13 cellular contexts compared by ENCODE assay signal in genomic region chr22:25482868-25483639, GRCh38.
DNase-seq lines count a peak whose midpoint lies in the region; TF ChIP-seq lines count a peak whose summit lies in the region.
"Had no signal": no experiment of that assay in that cellular context is flagged by ENCODE, and none has a peak within 500 bp of the region (broad histone marks: within the 10 kb centered on the region; RNA-seq: fewer than 3 reads in every experiment).

No MANE protein-coding gene starts in this region.

- H3K36me3 ChIP-seq in BLaER1 = peaks cover 44% of the 10 kb centered on the region
- no peaks in the 10 kb centered on the region for H3K36me3 ChIP-seq in KMS-11 (ENCODE audit: insufficient read depth)
- H3K36me3 ChIP-seq in adrenal gland (replicated peaks in 1 of 2) = no peaks in the 10 kb centered on the region
- H3K36me3 ChIP-seq in OCI-LY7 (ENCODE audit: insufficient read depth, low read length) = no peaks in the 10 kb centered on the region
- H3K36me3 ChIP-seq: SJSA1 had no signal

- H3K9me2 ChIP-seq in OCI-LY7 (ENCODE audit: insufficient read depth, low read length) = no peaks in the 10 kb centered on the region

- H3K56ac ChIP-seq in H9 (ENCODE audit: insufficient read length, low read depth, low read length) = no peak overlapping the region

- H3K4me1 Mint-ChIP-seq in H9 = peaks cover 0 to under 1% of the 10 kb centered on the region in 2 experiments; a peak in 1 of 4 replicates
- H3K4me1 Mint-ChIP-seq: B cell had no signal

- H3K27me3 ChIP-seq in BLaER1 (no peaks in the 10 kb centered on the region), KMS-11 (ENCODE audit: insufficient read depth, low read depth) (no peaks in the 10 kb centered on the region), adrenal gland (no peaks in the 10 kb centered on the region), H9 (ENCODE audit: insufficient read depth, low read length) (no peaks in the 10 kb centered on the region)
- H3K27me3 ChIP-seq: SJSA1 had no signal

- H3T11ph ChIP-seq in H9 (ENCODE audit: low read length) = no peak overlapping the region

- H2BK12ac ChIP-seq in H9 (ENCODE audit: insufficient read length, low read depth, low read length) = no peak overlapping the region

- H3K9me3 Mint-ChIP-seq in H9 = peaks cover 0 to 3% of the 10 kb centered on the region in 2 experiments; a peak in 2 of 5 replicates

- H2BK5ac ChIP-seq in H9 (ENCODE audit: insufficient read length, low read length) = no peak overlapping the region

- 30 to 61% (median 58%) methylated on average over 3 of the region's 3 CpGs for WGBS in adrenal gland, 4 donors
- no CpG with 5 or more reads among the region's 3 CpGs for WGBS in H9 (ENCODE audit: extremely low coverage, insufficient read length, low lambda C conversion rate)

- H4K8ac ChIP-seq in H9 (replicated peaks; ENCODE audit: insufficient read length, low read depth, low read length) = no peak overlapping the region

- H3K4me3 Mint-ChIP-seq in H9 = no peak overlapping the region
- H3K4me3 Mint-ChIP-seq: activated naive CD8-positive, alpha-beta T cell treated with anti-CD3 and anti-CD28 coated beads, Interleukin-2, amount 10 ng/mL, durations not matched to agents 7 days and 5 days; B cell had no signal

- peak overlapping the region; percentile 32; the same call in 1 of the 2 replicates for H3K9ac ChIP-seq in BLaER1
- H3K9ac ChIP-seq in KMS-11 = no peak overlapping the region
- H3K9ac ChIP-seq in H9 (ENCODE audit: extremely low read depth, insufficient read length, low read length) = no peak overlapping the region

- H3K23me2 ChIP-seq in H9 (ENCODE audit: insufficient read length, low read depth, low read length, poor library complexity, severe bottlenecking) = no peaks in the 10 kb centered on the region

- H3K79me1 ChIP-seq in H9 (ENCODE audit: insufficient read depth, low read depth, low read length, poor library complexity, severe bottlenecking) = no peaks in the 10 kb centered on the region

- BruUV-seq in OCI-LY7 (replicated peaks; lab: Mats Ljungman, UMichigan) = no TSS peak

- H2AK5ac ChIP-seq in H9 (ENCODE audit: insufficient read length, low read length) = no peak overlapping the region

- POLR2A ChIA-PET in OCI-LY7 (lab: Charles Lee) = interaction anchor here (0.7 kb wide), 1 partner anchor 358 kb away, joined by 8 read pairs; no protein-coding TSS in a partner anchor

- no peak overlapping the region for H3K18ac ChIP-seq in H9 (ENCODE audit: insufficient read length, low read depth, low read length)

- H4K91ac ChIP-seq in H9 (ENCODE audit: insufficient read length, low read depth, low read length) = no peak overlapping the region

- H3K27ac ChIP-seq in BLaER1 (no peak overlapping the region; the same call in 1 of the 2 replicates), KMS-11 (no peak overlapping the region), adrenal gland (no peak overlapping the region), OCI-LY7 (ENCODE audit: low read depth, low read length, poor library complexity, severe bottlenecking) (no peak overlapping the region), H9 (ENCODE audit: insufficient read length, low read depth, low read length) (no peak overlapping the region)
- H3K27ac ChIP-seq: SJSA1 had no signal

- H3K4me1 ChIP-seq in BLaER1 (peaks cover 29% of the 10 kb centered on the region), KMS-11 (ENCODE audit: low read depth, poor library complexity, severe bottlenecking) (peaks cover 48% of the 10 kb centered on the region), adrenal gland (replicated peaks in 1 of 2) (peaks cover 5 to 12% of the 10 kb centered on the region in 2 donors), OCI-LY7 (ENCODE audit: insufficient read depth, low read length, poor library complexity, severe bottlenecking) (no peaks in the 10 kb centered on the region), H9 (ENCODE audit: insufficient read depth, low read length) (no peaks in the 10 kb centered on the region)

- no peak overlapping the region for H3K4me3 ChIP-seq in BLaER1
- no peak overlapping the region for H3K4me3 ChIP-seq in KMS-11 (IDR thresholded peaks at IDR 0.05; ENCODE audit: insufficient read depth, low read depth, low read length)
- no peak overlapping the region for H3K4me3 ChIP-seq in adrenal gland
- no peak overlapping the region for H3K4me3 ChIP-seq in OCI-LY7 (ENCODE audit: low read depth, low read length, poor library complexity, severe bottlenecking)
- H3K4me3 ChIP-seq: SJSA1 had no signal

- TF ChIP-seq POLR2A in adrenal gland (IDR thresholded peaks at IDR 0.05) = no peak

- H3K27ac Mint-ChIP-seq in H9 = no peak overlapping the region
- H3K27ac Mint-ChIP-seq: B cell had no signal

- no peak overlapping the region for H2BK20ac ChIP-seq in H9 (ENCODE audit: low read depth, low read length, poor library complexity, severe bottlenecking)

- CTCF ChIA-PET in OCI-LY7 (lab: Charles Lee; ENCODE audit: unreplicated experiment) = interaction anchor here (0.7 kb wide), 1 partner anchor 878 kb away, joined by 3 read pairs; no protein-coding TSS in a partner anchor

- H3K4me2 ChIP-seq in BLaER1 = peak overlapping the region; percentile 36
- peak overlapping the region; percentile 21; the same call in 1 of the 2 replicates for H3K4me2 ChIP-seq in KMS-11
- H3K4me2 ChIP-seq in OCI-LY7 (ENCODE audit: low read length) = no peak overlapping the region
- H3K4me2 ChIP-seq in H9 (ENCODE audit: insufficient read depth, insufficient read length, low read length) = no peak overlapping the region

- no peak overlapping the region for H3K4ac ChIP-seq in H9 (ENCODE audit: low read depth, low read length)

- H3K9me3 ChIP-seq in BLaER1 (peaks cover 8% of the 10 kb centered on the region), adrenal gland (replicated peaks in 1 of 3) (no peaks in the 10 kb centered on the region), OCI-LY7 (ENCODE audit: low read length) (no peaks in the 10 kb centered on the region), H9 (ENCODE audit: control insufficient read depth, low read depth, low read length) (no peaks in the 10 kb centered on the region)

- intact Hi-C loops in adrenal gland (cut with DNase I) (no loop called here), OCI-LY7 (cut with micrococcal nuclease; ENCODE audit: unreplicated experiment) (no loop called here)

- H4K20me1 ChIP-seq in BLaER1 = no peaks in the 10 kb centered on the region
- H4K20me1 ChIP-seq in KMS-11 (ENCODE audit: insufficient read depth) = no peaks in the 10 kb centered on the region
- no peaks in the 10 kb centered on the region for H4K20me1 ChIP-seq in OCI-LY7 (ENCODE audit: insufficient read depth, low read length)
- H4K20me1 ChIP-seq in H9 (ENCODE audit: control insufficient read depth, insufficient read depth, insufficient read length) = no peaks in the 10 kb centered on the region

- H3K23ac ChIP-seq in H9 (ENCODE audit: insufficient read length, low read depth, low read length) = no peak overlapping the region

- no peaks in the 10 kb centered on the region for H3K79me2 ChIP-seq in KMS-11 (ENCODE audit: insufficient read depth, low read depth)
- H3K79me2 ChIP-seq in OCI-LY7 (ENCODE audit: insufficient read depth, low read depth, low read length) = no peaks in the 10 kb centered on the region
- H3K79me2 ChIP-seq in H9 (ENCODE audit: insufficient read depth, low read length) = no peaks in the 10 kb centered on the region

- no peaks in the 10 kb centered on the region for H3K27me3 Mint-ChIP-seq in H9 (ENCODE audit: low read depth)
- H3K27me3 Mint-ChIP-seq: activated naive CD8-positive, alpha-beta T cell treated with anti-CD3 and anti-CD28 coated beads, Interleukin-2, amount 10 ng/mL, durations not matched to agents 7 days and 5 days; B cell had no signal

- H2AFZ ChIP-seq in KMS-11 (ENCODE audit: low read depth) = no peak overlapping the region
- no peak overlapping the region for H2AFZ ChIP-seq in OCI-LY7 (ENCODE audit: low read length)
- H2AFZ ChIP-seq in H9 (ENCODE audit: low read length) = no peak overlapping the region

- H2BK15ac ChIP-seq in H9 (ENCODE audit: low read depth, low read length) = no peak overlapping the region

- H3K36me3 Mint-ChIP-seq in H9 (ENCODE audit: insufficient read depth in 1 of 3, low read depth in 3 of 3) = peaks cover 27 to 49% (median 49%) of the 10 kb centered on the region in 3 experiments

- H2BK120ac ChIP-seq in H9 (ENCODE audit: low read depth, low read length, poor library complexity, severe bottlenecking) = no peak overlapping the region

- DNase-seq in adrenal gland (peak in 6 of 7 donors; percentile 30 to 68 (median 44)), medulla oblongata (ENCODE audit: extremely low spot score) (peak; percentile 58), NCI-H1436 treated with DMSO at 0.1 percent for 48 hours (lab: John Stamatoyannopoulos, UW) (no peak), OCI-LY7 (ENCODE audit: low spot score) (no peak), H9 (no peak)
- DNase-seq in activated CD4-positive, alpha-beta T cell treated with anti-CD3 and anti-CD28 coated beads, Interleukin-2, amount 50 U/mL, for 1 hour = no peak
- DNase-seq: activated naive CD8-positive, alpha-beta T cell treated with anti-CD3 and anti-CD28 coated beads, Interleukin-2, amount 10 ng/mL, durations not matched to agents 7 days and 5 days; dermis blood vessel endothelial cell; NCI-H187 had no signal

- TF ChIP-seq CTCF in KMS-11 (conservative IDR thresholded peaks at IDR 0.05; ENCODE audit: low read depth, low read length) = no peak
- no peak for TF ChIP-seq CTCF in adrenal gland (IDR thresholded peaks at IDR 0.05)
- no peak for TF ChIP-seq CTCF in OCI-LY7 (conservative IDR thresholded peaks at IDR 0.05; ENCODE audit: low read length)
- TF ChIP-seq CTCF in H9 (conservative IDR thresholded peaks at IDR 0.05) = no peak

- no peak overlapping the region for H4K5ac ChIP-seq in H9 (ENCODE audit: insufficient read length, low read depth, low read length)

- no peak overlapping the region for H3K14ac ChIP-seq in H9 (ENCODE audit: insufficient read depth, low read length)

Comparison
In these comparisons a context has a peak if more than half of its experiments do, and no peak if none do; other contexts are left out.
1. H3K4me2 ChIP-seq: peak in BLaER1 (single experiment) and KMS-11 (single experiment); none in OCI-LY7 (single experiment) and H9 (single experiment).
2. DNase-seq: peak in adrenal gland (6 of 7) and medulla oblongata (single experiment); none in NCI-H1436 treated with DMSO at 0.1 percent for 48 hours (single experiment), OCI-LY7 (single experiment), H9 (single experiment) and activated CD4-positive, alpha-beta T cell treated with anti-CD3 and anti-CD28 coated beads, Interleukin-2, amount 50 U/mL, for 1 hour (single experiment).